Comparison of ENCODE assay signal across 9 cellular contexts in genomic region chr12:68765696-68766095, GRCh38.
"Had no signal": no experiment of that assay in that cellular context is flagged by ENCODE, and none has a peak within 500 bp of the region (broad histone marks: within the 10 kb centered on the region; RNA-seq: fewer than 3 reads in every experiment).

No MANE protein-coding gene starts in this region.

- FAIRE-seq: HepG2, HTR-8/SVneo, K562 had no signal

- ATAC-seq: HepG2, K562 had no signal

- H3K4me2 ChIP-seq: KMS-11 had no signal

- H3K27ac ChIP-seq: HL-60, KMS-11 had no signal

- H3K9me3 Mint-ChIP-seq: IgD-negative memory B cell had no signal

- DNase-seq: IMR-90, KBM-7, KG1 had no signal

- H3K27ac Mint-ChIP-seq: IgD-negative memory B cell had no signal

- H3K27me3 Mint-ChIP-seq: IgD-negative memory B cell had no signal

- H3K4me3 Mint-ChIP-seq: IgD-negative memory B cell had no signal

- H3K4me3 ChIP-seq: K562 had no signal
